Comparison of ENCODE assay signal across 26 cellular contexts in the genomic region with DNA sequence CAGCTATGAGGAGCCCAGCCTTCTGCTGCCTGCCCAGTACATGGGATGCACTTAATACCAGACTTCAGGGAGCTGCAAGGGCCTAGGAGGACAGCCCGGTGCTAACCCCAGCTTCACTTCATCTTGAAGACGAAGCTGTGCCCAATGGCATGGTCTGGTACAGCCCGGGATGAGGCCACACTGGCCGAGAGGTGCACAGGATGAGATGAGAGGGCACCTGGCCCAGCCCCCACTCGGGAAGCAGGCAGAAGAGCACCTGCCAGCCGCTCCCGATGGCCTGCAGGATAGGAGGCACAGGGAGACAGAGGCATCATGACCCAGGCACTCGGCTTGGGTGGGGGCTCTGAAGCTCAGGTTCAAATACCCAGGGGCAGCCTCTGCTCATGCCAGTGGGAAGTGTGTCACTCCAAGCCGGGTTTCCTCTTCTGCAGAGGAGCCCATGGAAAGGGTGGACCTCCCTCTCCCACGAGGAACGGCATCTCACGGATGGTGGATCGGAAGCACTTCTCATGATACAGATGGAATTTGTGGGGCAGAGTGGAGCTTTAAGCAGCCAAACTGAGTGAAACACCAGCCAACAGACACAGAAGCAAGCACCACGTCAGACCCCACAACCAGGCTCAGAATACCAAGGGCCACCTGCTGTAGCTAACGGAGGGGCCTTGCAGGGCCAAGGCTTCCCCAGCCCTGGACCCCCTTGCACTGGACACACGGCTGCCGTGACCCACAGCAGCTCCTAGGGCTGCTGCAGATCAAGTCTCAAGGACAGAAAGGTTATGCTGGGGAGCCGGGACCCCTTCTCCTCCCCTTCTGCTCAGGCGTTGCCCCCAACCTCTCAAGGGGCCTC.
DNase-seq lines count a peak whose midpoint lies in the region; ATAC-seq, FAIRE-seq and TF ChIP-seq lines count a peak whose summit lies in the region.
"Had no signal": no experiment of that assay in that cellular context is flagged by ENCODE, and none has a peak within 500 bp of the region (broad histone marks: within the 10 kb centered on the region; RNA-seq: fewer than 3 reads in every experiment).

No MANE protein-coding gene starts in this region.

- no peak for TF ChIP-seq POLR2A in prostate gland (IDR thresholded peaks at IDR 0.05)
- TF ChIP-seq POLR2A in breast epithelium (IDR thresholded peaks at IDR 0.05): no peak
- no peak for TF ChIP-seq POLR2A in GM12892 (IDR thresholded peaks at IDR 0.05; ENCODE audit: low read depth, low read length)

- ATAC-seq in left cardiac atrium (no peak), HG03378 (IDR thresholded peaks at IDR 0.05; ENCODE audit: unreplicated experiment) (no peak)
- ATAC-seq: gastrocnemius medialis had no signal

- no peaks in the 10 kb centered on the region for H3K9me3 ChIP-seq in prostate gland
- no peaks in the 10 kb centered on the region for H3K9me3 ChIP-seq in small intestine (ENCODE audit: control insufficient read depth, low read depth)
- peaks cover 0 to 4% of the 10 kb centered on the region in 2 donors for H3K9me3 ChIP-seq in breast epithelium
- H3K9me3 ChIP-seq: BLaER1, gastrocnemius medialis, transverse colon had no signal

- H3K27me3 ChIP-seq in prostate gland (replicated peaks; ENCODE audit: insufficient read depth): peaks cover 3% of the 10 kb centered on the region
- H3K27me3 ChIP-seq in small intestine (ENCODE audit: control insufficient read depth in 2 of 2, insufficient read depth in 2 of 2, low read length in 2 of 2): no peaks in the 10 kb centered on the region
- peaks cover 0 to 40% of the 10 kb centered on the region in 2 donors for H3K27me3 ChIP-seq in breast epithelium
- H3K27me3 ChIP-seq: transverse colon had no signal

- H3K4me1 ChIP-seq in prostate gland (replicated peaks) (no peaks in the 10 kb centered on the region), small intestine (ENCODE audit: control insufficient read depth in 2 of 2, insufficient read depth in 1 of 2, low read depth in 1 of 2, low read length in 1 of 2) (no peaks in the 10 kb centered on the region), breast epithelium (no peaks in the 10 kb centered on the region)
- H3K4me1 ChIP-seq: gastrocnemius medialis, transverse colon had no signal

- intact Hi-C loops in cardiac septum (cut with DNase I) (no loop called here), left cardiac atrium (cut with DNase I) (no loop called here), prostate gland (cut with DNase I) (no loop called here), breast epithelium (cut with DNase I; ENCODE audit: low total_unique reads) (no loop called here)

- TF ChIP-seq CTCF in prostate gland (IDR thresholded peaks at IDR 0.05) (no peak), breast epithelium (IDR thresholded peaks at IDR 0.05) (no peak)

- no peak overlapping the region for H3K27ac ChIP-seq in prostate gland
- no peak overlapping the region for H3K27ac ChIP-seq in small intestine (ENCODE audit: low read depth in 1 of 2, low read length in 1 of 2)
- H3K27ac ChIP-seq in breast epithelium: no peak overlapping the region
- H3K27ac ChIP-seq: BLaER1, gastrocnemius medialis, transverse colon, WERI-Rb-1 had no signal

- FAIRE-seq in small intestine (lab: Jason Lieb, UNC): no peak
- FAIRE-seq in GM12892 (lab: Jason Lieb, UNC): no peak
- FAIRE-seq: colon, GM18507, H1 had no signal

- H3K4me3 ChIP-seq in prostate gland (no peak overlapping the region), small intestine (ENCODE audit: low read depth in 1 of 2, low read length in 2 of 2) (no peak overlapping the region), breast epithelium (no peak overlapping the region)
- H3K4me3 ChIP-seq: BLaER1, gastrocnemius medialis, transverse colon had no signal

- no peaks in the 10 kb centered on the region for H3K36me3 ChIP-seq in prostate gland
- H3K36me3 ChIP-seq in small intestine (ENCODE audit: control insufficient read depth in 2 of 2, insufficient read depth in 2 of 2, low read length in 2 of 2): no peaks in the 10 kb centered on the region
- no peaks in the 10 kb centered on the region for H3K36me3 ChIP-seq in breast epithelium
- H3K36me3 ChIP-seq: BLaER1, gastrocnemius medialis, transverse colon, WERI-Rb-1 had no signal

- DNase-seq in cardiac septum (ENCODE audit: low spot score) (peak; percentile 24), left cardiac atrium (no peak), islet precursor cell (peak; percentile 47), prostate gland (ENCODE audit: low spot score) (peak; percentile 2), small intestine (no peak), breast epithelium (ENCODE audit: low spot score in 2 of 2) (no peak), GM12892 (ENCODE audit: insufficient read length) (no peak)
- DNase-seq: ACHN; activated CD4-positive, alpha-beta T cell treated with anti-CD3 and anti-CD28 coated beads, Interleukin-2, amount 10 ng/mL, durations not matched to agents 24 days and 14 days; COR-L47; gastrocnemius medialis; GDM1; hippocampal formation; immature natural killer cell; NCI-H1436 treated with DMSO at 0.1 percent for 48 hours; NCI-H524; NK-92 treated with Interleukin-12 subunit alpha and Interleukin-12 subunit beta, amount 100 ng/mL, for 24 hours; SHP77 treated with DMSO at 0.1 percent for 48 hours; T-helper 9 cell; transverse colon; WERI-Rb-1 had no signal

- WGBS in prostate gland: 83% methylated on average over 18 of the region's 19 CpGs
- 70 to 81% (median 75%) methylated on average over 19 of the region's 19 CpGs for WGBS in small intestine, 3 donors

Comparison
In these comparisons a context has a peak if more than half of its experiments do, and no peak if none do; other contexts are left out.
1. DNase-seq: peak in cardiac septum (single experiment), islet precursor cell (single experiment) and prostate gland (single experiment); none in left cardiac atrium (single experiment), small intestine (single experiment), breast epithelium (0 of 2) and GM12892 (single experiment).